ENCODE assay signal across 29 cellular contexts in the genomic region with DNA sequence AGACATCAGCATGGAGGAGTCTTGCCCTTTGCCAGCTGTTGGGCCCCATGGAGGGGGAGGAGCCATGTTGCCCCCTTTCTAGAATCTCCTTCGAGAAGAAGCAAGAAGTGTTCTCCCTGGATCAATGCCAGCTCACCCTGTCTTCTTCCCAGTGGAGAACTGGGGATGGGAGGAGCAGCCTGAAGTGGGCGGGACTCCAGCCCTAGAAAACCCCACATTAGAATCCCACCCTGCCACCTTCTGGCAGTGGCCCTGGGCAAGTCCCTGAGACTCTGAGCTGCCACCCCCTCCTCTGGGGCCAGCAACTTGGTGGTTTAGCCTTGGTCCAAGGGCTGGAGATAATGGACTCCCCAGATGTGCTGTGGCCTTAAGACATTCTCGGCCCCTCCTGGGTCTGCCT. TPM values are rescaled to one million over a fixed set of nuclear protein-coding genes. Genes with fewer than 3 reads are reported as not detected.
"Had no signal": no experiment of that assay in that cellular context is flagged by ENCODE, and none has a peak within 500 bp of the region (broad histone marks: within the 10 kb centered on the region; RNA-seq: fewer than 3 reads in every experiment).

No MANE protein-coding gene starts in this region.

- H3K27me3 ChIP-seq: brain microvascular endothelial cell, Peyer's patch had no signal

- H3K27ac ChIP-seq: brain microvascular endothelial cell, cardiac muscle cell, Peyer's patch, RWPE1, SJCRH30 had no signal

- H3K36me3 Mint-ChIP-seq: activated CD4-positive, alpha-beta memory T cell treated with anti-CD3 and anti-CD28 coated beads for 36 hours; activated naive CD4-positive, alpha-beta T cell treated with anti-CD3 and anti-CD28 coated beads, Interleukin-2, amount 50 U/mL, for 72 hours had no signal

- ATAC-seq: activated naive CD4-positive, alpha-beta T cell treated with anti-CD3 and anti-CD28 coated beads, Interleukin-2, amount 50 U/mL, for 72 hours; activated T-cell treated with anti-CD3 and anti-CD28 coated beads, Interleukin-2, amount 50 U/mL, for 4 hours; T-helper 17 cell had no signal

- H3K4me1 Mint-ChIP-seq: activated B cell treated with CpG ODN at 0.5 μM for 24 hours, T-helper 17 cell had no signal

- H3K4me3 ChIP-seq: cardiac muscle cell, Peyer's patch, SJCRH30 had no signal

- H3K9me3 Mint-ChIP-seq: activated CD4-positive, alpha-beta memory T cell treated with anti-CD3 and anti-CD28 coated beads for 36 hours; activated CD4-positive, alpha-beta T cell treated with anti-CD3 and anti-CD28 coated beads, Interleukin-2, amount 10 ng/mL, durations not matched to agents 24 days and 14 days; activated naive CD4-positive, alpha-beta T cell treated with anti-CD3 and anti-CD28 coated beads, Interleukin-2, amount 50 U/mL, for 72 hours; activated T-cell treated with anti-CD3 and anti-CD28 coated beads, Interleukin-2, amount 50 U/mL, for 4 hours had no signal

- DNase-seq: activated B cell treated with CpG ODN at 0.5 μM for 24 hours; activated CD4-positive, alpha-beta memory T cell treated with anti-CD3 and anti-CD28 coated beads for 36 hours; activated CD4-positive, alpha-beta T cell treated with anti-CD3 and anti-CD28 coated beads for 1 hour; activated CD4-positive, alpha-beta T cell treated with anti-CD3 and anti-CD28 coated beads, Interleukin-2, amount 10 ng/mL, durations not matched to agents 24 days and 14 days; activated CD8-positive, alpha-beta memory T cell treated with anti-CD3 and anti-CD28 coated beads for 24 hours; activated effector memory CD4-positive, alpha-beta T cell treated with anti-CD3 and anti-CD28 coated beads, Interleukin-2, amount 50 U/mL, for 16 hours; activated naive CD4-positive, alpha-beta T cell treated with Interleukin-2 at 50 U/mL for 16 hours; activated T-cell treated with anti-CD3 and anti-CD28 coated beads, Interleukin-2, amount 50 U/mL, for 4 hours; brain microvascular endothelial cell; NCI-H1048; NCI-H1417; NCI-H1694; NCI-H2029; NCI-H2107; NCI-H2171 treated with DMSO at 0.1 percent for 48 hours; NCI-H226; NCI-H526; NCI-H774; Peyer's patch; Right ventricle myocardium superior; SJCRH30; T-helper 17 cell; T-helper 9 cell had no signal

- H3K9me3 ChIP-seq: Peyer's patch, SJCRH30 had no signal

- H3K36me3 ChIP-seq: brain microvascular endothelial cell, cardiac muscle cell, Peyer's patch, SJCRH30 had no signal

- H3K27ac Mint-ChIP-seq: activated B cell treated with CpG ODN at 0.5 μM for 24 hours; activated CD4-positive, alpha-beta memory T cell treated with anti-CD3 and anti-CD28 coated beads for 36 hours; activated CD4-positive, alpha-beta T cell treated with anti-CD3 and anti-CD28 coated beads, Interleukin-2, amount 10 ng/mL, durations not matched to agents 24 days and 14 days; activated naive CD4-positive, alpha-beta T cell treated with anti-CD3 and anti-CD28 coated beads, Interleukin-2, amount 50 U/mL, for 72 hours; T-helper 17 cell had no signal

- H3K4me3 Mint-ChIP-seq: activated B cell treated with CpG ODN at 0.5 μM for 24 hours; activated CD4-positive, alpha-beta memory T cell treated with anti-CD3 and anti-CD28 coated beads for 36 hours; activated CD4-positive, alpha-beta T cell treated with anti-CD3 and anti-CD28 coated beads, Interleukin-2, amount 10 ng/mL, durations not matched to agents 24 days and 14 days; activated T-cell treated with anti-CD3 and anti-CD28 coated beads, Interleukin-2, amount 50 U/mL, for 4 hours; T-helper 17 cell had no signal

- H3K4me1 ChIP-seq: Peyer's patch, SJCRH30 had no signal

RNA-seq across cellular contexts. Expression of gene PAX7, which starts 51.7 kb away (rescaled TPM):
- total RNA-seq: activated B cell treated with CpG ODN at 0.5 μM for 24 hours; activated CD4-positive, alpha-beta memory T cell treated with anti-CD3 and anti-CD28 coated beads for 36 hours; activated CD4-positive, alpha-beta T cell treated with anti-CD3 and anti-CD28 coated beads, Interleukin-2, amount 10 ng/mL, durations not matched to agents 24 days and 14 days; activated naive CD4-positive, alpha-beta T cell treated with anti-CD3 and anti-CD28 coated beads, Interleukin-2, amount 50 U/mL, for 72 hours; activated T-cell treated with anti-CD3 and anti-CD28 coated beads, Interleukin-2, amount 50 U/mL, for 4 hours; cardiac muscle cell; LHCN-M2; M059J; Peyer's patch; Right ventricle myocardium superior; T-helper 17 cell had no signal
- polyA plus RNA-seq: adipose tissue, cardiac muscle cell had no signal
